In the genomic region with DNA sequence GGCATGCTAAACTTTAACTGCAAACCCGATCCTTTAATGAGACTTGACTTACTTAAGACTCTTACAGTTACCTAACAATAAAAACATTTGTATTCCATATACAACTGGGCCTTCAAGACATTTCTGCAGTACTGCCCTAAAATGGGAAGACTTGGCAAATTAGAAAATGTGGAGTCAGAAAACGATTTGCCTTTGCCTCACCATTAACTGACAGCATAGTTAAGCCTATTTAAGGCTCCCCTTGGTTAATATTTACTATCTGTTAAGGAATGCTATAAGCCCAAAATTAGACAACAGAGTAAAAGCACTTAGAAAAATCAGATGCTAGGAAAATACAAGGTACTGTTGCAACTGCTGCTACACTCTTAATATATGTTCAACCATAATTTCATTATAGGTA, we compare ENCODE assay signal across 27 cellular contexts.
"Had no signal": no experiment of that assay in that cellular context is flagged by ENCODE, and none has a peak within 500 bp of the region (broad histone marks: within the 10 kb centered on the region; RNA-seq: fewer than 3 reads in every experiment).

No MANE protein-coding gene starts in this region.

- H3K4me1 ChIP-seq: esophagus muscularis mucosa, foreskin keratinocyte, gastroesophageal sphincter, neural progenitor cell, right atrium auricular region, sigmoid colon, stomach, tibial artery had no signal

- H3K27me3 Mint-ChIP-seq: naive B cell; natural killer cell treated with Interleukin-12 subunit alpha and Interleukin-12 subunit beta and Interleukin-15 and Interleukin-18, amount 100 ng/mL, for 72 hours; type B pancreatic cell had no signal

- H3K27me3 ChIP-seq: dorsolateral prefrontal cortex, esophagus muscularis mucosa, foreskin keratinocyte, gastroesophageal sphincter, heart left ventricle, neural progenitor cell, right atrium auricular region, sigmoid colon, stomach, tibial artery had no signal

- H3K4me2 ChIP-seq: neural progenitor cell had no signal

- H3K9ac ChIP-seq: neural progenitor cell had no signal

- H3K4me3 ChIP-seq: dorsolateral prefrontal cortex, esophagus muscularis mucosa, gastroesophageal sphincter, heart left ventricle, mucosa of descending colon, neural progenitor cell, right atrium auricular region, sigmoid colon, stomach, tibial artery had no signal

- H3K9me3 Mint-ChIP-seq: immature natural killer cell; mesothelial cell of epicardium; naive B cell; natural killer cell treated with Interleukin-12 subunit alpha and Interleukin-12 subunit beta and Interleukin-15 and Interleukin-18, amount 100 ng/mL, for 72 hours; neural progenitor cell; stimulated activated effector memory CD8-positive, alpha-beta T cell treated with anti-CD3 and anti-CD28 coated beads, Interleukin-12 subunit alpha, Interleukin-12 subunit beta, amount 100 ng/mL, for 72 hours; type B pancreatic cell had no signal

- H3K4me3 Mint-ChIP-seq: immature natural killer cell; mesothelial cell of epicardium; naive B cell; natural killer cell treated with Interleukin-12 subunit alpha and Interleukin-12 subunit beta and Interleukin-15 and Interleukin-18, amount 100 ng/mL, for 72 hours; neural progenitor cell; stimulated activated effector memory CD8-positive, alpha-beta T cell treated with anti-CD3 and anti-CD28 coated beads, Interleukin-12 subunit alpha, Interleukin-12 subunit beta, amount 100 ng/mL, for 72 hours; type B pancreatic cell had no signal

- H3K9me3 ChIP-seq: esophagus muscularis mucosa, gastroesophageal sphincter, heart left ventricle, mucosa of descending colon, right atrium auricular region, sigmoid colon, stomach, tibial artery had no signal

- DNase-seq: cerebellar nuclear complex; dorsolateral prefrontal cortex; effector CD4-positive, alpha-beta T cell; foreskin keratinocyte; heart left ventricle; hippocampal formation; immature natural killer cell; islet precursor cell; mesenchymal stem cell; mucosa of descending colon; naive B cell; posterior cingulate gyrus; sigmoid colon; stimulated activated CD4-positive, alpha-beta T cell treated with anti-CD3 and anti-CD28 coated beads, Interleukin-2, amount 100 ng/mL, for 24 hours; stimulated activated CD4-positive, alpha-beta T cell treated with anti-CD3 and anti-CD28 coated beads, Interleukin-4, amount 100 ng/mL, for 24 hours; stimulated activated naive CD4-positive, alpha-beta T cell treated with Interleukin-2 at 50 U/mL for 16 hours; stomach; tibial artery had no signal

- H3K27ac ChIP-seq: esophagus muscularis mucosa, foreskin keratinocyte, gastroesophageal sphincter, heart left ventricle, neural progenitor cell, right atrium auricular region, sigmoid colon, stomach, tibial artery had no signal

- H2AFZ ChIP-seq: neural progenitor cell had no signal

- H3K4me1 Mint-ChIP-seq: immature natural killer cell, mesothelial cell of epicardium, neural progenitor cell had no signal

- H3K27ac Mint-ChIP-seq: mesothelial cell of epicardium; natural killer cell treated with Interleukin-12 subunit alpha and Interleukin-12 subunit beta and Interleukin-15 and Interleukin-18, amount 100 ng/mL, for 72 hours; neural progenitor cell; stimulated activated effector memory CD8-positive, alpha-beta T cell treated with anti-CD3 and anti-CD28 coated beads, Interleukin-12 subunit alpha, Interleukin-12 subunit beta, amount 100 ng/mL, for 72 hours; type B pancreatic cell had no signal

- ATAC-seq: gastroesophageal sphincter; left lobe of liver; mucosa of descending colon; natural killer cell treated with Interleukin-12 subunit alpha and Interleukin-12 subunit beta and Interleukin-15 and Interleukin-18, amount 100 ng/mL, for 72 hours; stimulated activated effector memory CD8-positive, alpha-beta T cell treated with anti-CD3 and anti-CD28 coated beads, Interleukin-12 subunit alpha, Interleukin-12 subunit beta, amount 100 ng/mL, for 72 hours had no signal
